22 cellular contexts compared by ENCODE assay signal in the genomic region with DNA sequence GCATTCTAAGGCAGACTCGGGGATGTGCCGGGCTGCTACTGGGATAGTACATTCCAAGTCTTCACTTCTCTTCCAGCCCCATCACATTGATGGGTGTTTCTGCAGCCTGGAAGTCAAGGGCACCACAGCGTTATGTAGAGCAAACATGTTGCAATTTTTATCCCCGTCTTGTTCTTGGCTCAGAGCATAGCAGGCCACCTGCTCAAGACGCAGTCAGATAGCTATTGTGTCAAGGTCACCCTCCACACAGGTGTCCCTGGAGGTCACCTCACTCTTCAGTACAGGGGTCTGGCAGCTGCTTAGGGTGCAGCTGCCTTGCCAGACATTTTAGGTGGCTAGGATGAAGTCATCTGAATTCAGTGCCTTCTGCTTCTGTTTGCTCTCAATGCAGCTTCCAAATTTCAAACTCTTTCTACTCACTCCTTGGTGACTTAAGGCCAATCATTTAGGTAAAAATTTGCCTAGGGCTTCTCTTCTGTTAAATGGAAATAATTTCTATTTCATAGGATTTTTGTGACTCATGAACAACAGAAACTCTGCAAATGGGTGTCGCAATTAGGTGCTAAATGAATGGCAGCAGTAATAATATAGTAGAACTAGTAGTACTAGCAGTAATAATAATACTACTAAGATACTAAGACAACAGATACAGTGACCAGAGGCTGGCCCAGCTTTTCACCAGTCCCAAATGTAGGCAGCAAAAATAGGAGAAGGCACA. TPM values are rescaled to one million over a fixed set of nuclear protein-coding genes. Genes with fewer than 3 reads are reported as not detected.
DNase-seq lines count a peak whose midpoint lies in the region; ATAC-seq and TF ChIP-seq lines count a peak whose summit lies in the region.
"Had no signal": no experiment of that assay in that cellular context is flagged by ENCODE, and none has a peak within 500 bp of the region (broad histone marks: within the 10 kb centered on the region; RNA-seq: fewer than 3 reads in every experiment).

No MANE protein-coding gene starts in this region.

- TF ChIP-seq POLR2A in adrenal gland (IDR thresholded peaks at IDR 0.05) (no peak), testis (IDR thresholded peaks at IDR 0.05) (no peak), erythroblast (IDR thresholded peaks at IDR 0.05; ENCODE audit: low read length) (no peak)

- H3K4ac ChIP-seq in mesenchymal stem cell (ENCODE audit: low read depth in 1 of 2, low read length in 2 of 2), result no peak overlapping the region

- WGBS in adrenal gland, 4 donors, result 58 to 71% (median 62%) methylated on average over 5 to 6 of the region's 6 CpGs
- 96% methylated on average over 5 of the region's 6 CpGs for WGBS in mesenchymal stem cell
- WGBS in testis, 2 donors, result 55 to 70% methylated on average over 6 of the region's 6 CpGs

- H3K23ac ChIP-seq in mesenchymal stem cell (ENCODE audit: low read length in 2 of 2), result no peak overlapping the region

- H2BK12ac ChIP-seq in mesenchymal stem cell (ENCODE audit: low read length in 2 of 2), result no peak overlapping the region

- peak in 1 of 2 donors; percentile 21 for DNase-seq in cardiac muscle cell (ENCODE audit: low read depth in 1 of 2, low spot score in 1 of 2)
- no peak for DNase-seq in right atrium auricular region (ENCODE audit: low spot score)
- DNase-seq in adrenal gland, result peak in 6 of 7 donors; percentile 18 to 58 (median 34)
- DNase-seq in mesenchymal stem cell, result peak; percentile 40
- peak; percentile 77 for DNase-seq in testis
- no peak for DNase-seq in erythroblast (lab: John Stamatoyannopoulos, UW)
- no peak for DNase-seq in A172 (ENCODE audit: low spot score)
- DNase-seq: Caco-2; CD4-positive, alpha-beta T cell; H7; HFFc6; NCI-H1105; NCI-H1694 treated with DMSO at 0.1 percent for 48 hours; NCI-H2227 treated with DMSO at 0.1 percent for 48 hours; NCI-H510A treated with DMSO at 0.1 percent for 48 hours had no signal

- H2BK5ac ChIP-seq in mesenchymal stem cell (ENCODE audit: low read depth, low read length, poor library complexity, severe bottlenecking), result no peak overlapping the region

- no peak overlapping the region for H2AFZ ChIP-seq in mesenchymal stem cell (ENCODE audit: low read depth, low read length)

- H2BK120ac ChIP-seq in mesenchymal stem cell (ENCODE audit: low read depth, low read length), result no peak overlapping the region

- H3K9me3 ChIP-seq in cardiac muscle cell (ENCODE audit: low read depth) (no peaks in the 10 kb centered on the region), right atrium auricular region (no peaks in the 10 kb centered on the region), adrenal gland (replicated peaks in 1 of 3) (no peaks in the 10 kb centered on the region), mesenchymal stem cell (ENCODE audit: control insufficient read depth, low read length) (no peaks in the 10 kb centered on the region), testis (no peaks in the 10 kb centered on the region)
- H3K9me3 ChIP-seq: Caco-2 had no signal

- H2AK5ac ChIP-seq in mesenchymal stem cell (ENCODE audit: low read length, severe bottlenecking), result no peak overlapping the region

- no peak overlapping the region for H3K4me2 ChIP-seq in mesenchymal stem cell (ENCODE audit: low read length, poor library complexity, severe bottlenecking)

- H4K91ac ChIP-seq in mesenchymal stem cell (ENCODE audit: low read length), result no peak overlapping the region

- H3K27me3 ChIP-seq in cardiac muscle cell (no peaks in the 10 kb centered on the region), right atrium auricular region (no peaks in the 10 kb centered on the region), adrenal gland (no peaks in the 10 kb centered on the region), mesenchymal stem cell (ENCODE audit: control insufficient read depth in 1 of 2, insufficient read depth in 1 of 2, low read length in 2 of 2) (no peaks in the 10 kb centered on the region), testis (no peaks in the 10 kb centered on the region)

- intact Hi-C loops in adrenal gland (cut with DNase I) (no loop called here), testis (cut with DNase I; ENCODE audit: low total_unique reads) (no loop called here)

- ATAC-seq in HG02973 (IDR thresholded peaks at IDR 0.05; ENCODE audit: unreplicated experiment), result no peak
- ATAC-seq: Panc1 had no signal

- H3K4me3 ChIP-seq in cardiac muscle cell (no peak overlapping the region), right atrium auricular region (no peak overlapping the region), adrenal gland (no peak overlapping the region), mesenchymal stem cell (ENCODE audit: insufficient read depth in 1 of 2, low read depth in 1 of 2, low read length in 2 of 2) (no peak overlapping the region), testis (no peak overlapping the region)

- no peak overlapping the region for H3K14ac ChIP-seq in mesenchymal stem cell (ENCODE audit: low read length in 2 of 2)

- H3K79me1 ChIP-seq in mesenchymal stem cell (replicated peaks; ENCODE audit: low read length, poor library complexity, severe bottlenecking), result no peaks in the 10 kb centered on the region

- no peak overlapping the region for H3K18ac ChIP-seq in mesenchymal stem cell (ENCODE audit: low read depth in 1 of 2, low read length in 2 of 2)

- H2BK15ac ChIP-seq in mesenchymal stem cell (ENCODE audit: low read depth, poor library complexity, severe bottlenecking), result no peak overlapping the region

- no peak overlapping the region for H4K8ac ChIP-seq in mesenchymal stem cell (ENCODE audit: low read length)

- no peak for TF ChIP-seq CTCF in cardiac muscle cell (IDR thresholded peaks at IDR 0.05; ENCODE audit: low read depth, low read length)
- no peak for TF ChIP-seq CTCF in right atrium auricular region (IDR thresholded peaks at IDR 0.05)
- TF ChIP-seq CTCF in adrenal gland (IDR thresholded peaks at IDR 0.05), result no peak
- TF ChIP-seq CTCF in testis (IDR thresholded peaks at IDR 0.05), result no peak

- H3K36me3 ChIP-seq in cardiac muscle cell (no peaks in the 10 kb centered on the region), right atrium auricular region (no peaks in the 10 kb centered on the region), adrenal gland (replicated peaks in 1 of 2) (no peaks in the 10 kb centered on the region), mesenchymal stem cell (ENCODE audit: control insufficient read depth in 1 of 2, insufficient read depth in 2 of 2, low read depth in 1 of 2, low read length in 2 of 2) (peaks cover 0 to 13% of the 10 kb centered on the region in 2 experiments), testis (ENCODE audit: low read depth, missing control alignments) (no peaks in the 10 kb centered on the region)

- H3K4me1 ChIP-seq in cardiac muscle cell (ENCODE audit: low read depth) (peaks cover 23% of the 10 kb centered on the region), right atrium auricular region (no peaks in the 10 kb centered on the region), adrenal gland (replicated peaks in 1 of 2) (peaks cover 0 to 5% of the 10 kb centered on the region in 2 donors), mesenchymal stem cell (ENCODE audit: control insufficient read depth, insufficient read depth, low read depth, low read length) (peaks cover 2% of the 10 kb centered on the region), testis (peaks cover 32% of the 10 kb centered on the region)

- no peak overlapping the region for H3K9ac ChIP-seq in mesenchymal stem cell (ENCODE audit: low read length)

- H3K27ac ChIP-seq in cardiac muscle cell, result peak overlapping the region; percentile 90
- H3K27ac ChIP-seq in right atrium auricular region, result peak overlapping the region in 1 of 2 donors; percentile 8
- H3K27ac ChIP-seq in adrenal gland, result no peak overlapping the region
- no peak overlapping the region for H3K27ac ChIP-seq in mesenchymal stem cell (ENCODE audit: low read length, poor library complexity, severe bottlenecking)
- H3K27ac ChIP-seq in testis, result peak overlapping the region; percentile 38 to 68
- H3K27ac ChIP-seq: HL-60 had no signal

RNA-seq across cellular contexts. Expression of a gene that starts 24.3 kb away (rescaled TPM):
- not detected in 2 replicates for total RNA-seq in cardiac muscle cell
- polyA plus RNA-seq in cardiac muscle cell, result 0.49 and 0.81 TPM in 2 replicates
- total RNA-seq in right atrium auricular region, result not detected
- total RNA-seq in adrenal gland, result not detected
- polyA plus RNA-seq in adrenal gland, result not detected
- polyA plus RNA-seq in mesenchymal stem cell (2013, experiment 1 of 2), result not detected
- polyA plus RNA-seq in mesenchymal stem cell (2013, experiment 2 of 2), result not detected
- 1 to 10 TPM; 4.3 to 8.4 TPM for total RNA-seq in testis
- 4.7 TPM for polyA plus RNA-seq in testis (ENCODE audit: insufficient read depth, low read depth, low replicate concordance)
- total RNA-seq in A172 (2014; rRNA removed; shearing (Covaris generic)), result not detected in 2 replicates
- total RNA-seq: Caco-2; CD4-positive, alpha-beta T cell; HFFc6; HT1080; M059J; SK-MEL-5 had no signal
- polyA plus RNA-seq: BJ had no signal

Comparison
In these comparisons a context has a peak if more than half of its experiments do, and no peak if none do; other contexts are left out.
1. DNase-seq: peak in adrenal gland (6 of 7), mesenchymal stem cell (single experiment) and testis (single experiment); none in right atrium auricular region (single experiment), erythroblast (0 of 2) and A172 (single experiment).
2. H3K27ac ChIP-seq: peak in cardiac muscle cell (single experiment) and testis (2 of 2); none in adrenal gland (0 of 5) and mesenchymal stem cell (single experiment).